Comparison of ENCODE assay signal across 9 cellular contexts in the genomic region with DNA sequence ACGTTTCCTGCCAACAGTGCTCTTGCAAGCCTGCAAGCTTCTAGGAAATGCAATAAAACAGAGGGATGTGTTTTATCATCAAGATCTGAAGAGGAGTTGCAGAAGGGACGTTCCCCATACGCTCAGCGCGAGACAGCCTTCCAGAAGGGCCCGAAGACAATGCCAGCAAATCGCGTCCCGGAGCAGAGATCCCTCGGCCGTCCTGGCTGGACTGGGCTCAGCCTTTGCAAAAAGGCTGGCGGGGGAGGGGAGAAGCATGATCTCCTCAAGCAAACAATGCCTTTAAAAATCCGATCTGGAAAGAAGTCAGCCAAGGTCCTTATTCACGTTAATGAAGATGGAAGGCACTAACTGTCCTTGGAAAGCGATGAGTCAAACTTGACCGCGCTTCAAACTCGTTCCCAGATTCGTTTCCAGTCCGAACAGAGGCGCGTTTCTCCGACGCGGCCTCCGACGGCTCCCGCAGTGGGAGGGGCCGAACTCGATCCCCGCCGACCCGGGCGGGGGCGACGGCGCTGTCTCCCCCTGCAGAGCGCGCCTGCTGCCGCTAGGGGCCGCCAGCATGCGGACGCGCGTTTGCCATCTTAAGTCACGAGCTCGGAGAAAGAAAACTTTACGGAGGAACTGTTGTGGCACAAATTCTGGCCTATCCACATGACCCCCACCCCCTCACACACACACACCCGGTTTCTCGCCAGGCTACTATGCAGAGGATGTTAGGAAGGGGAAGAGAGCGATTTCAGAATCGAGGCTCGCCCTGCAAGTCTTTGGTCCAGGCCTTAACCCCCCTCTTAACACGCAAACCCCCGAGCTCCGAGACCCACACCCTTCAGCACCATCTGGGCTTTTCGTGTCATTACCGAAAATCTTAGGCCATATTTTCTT. TPM values are rescaled to one million over a fixed set of nuclear protein-coding genes. Genes with fewer than 3 reads are reported as not detected.
DNase-seq lines count a peak whose midpoint lies in the region; ATAC-seq and TF ChIP-seq lines count a peak whose summit lies in the region.
"Had no signal": no experiment of that assay in that cellular context is flagged by ENCODE, and none has a peak within 500 bp of the region (broad histone marks: within the 10 kb centered on the region; RNA-seq: fewer than 3 reads in every experiment).

No MANE protein-coding gene starts in this region.

- intact Hi-C loops in mammary epithelial cell (cut with micrococcal nuclease): loop anchor here (1.0 to 10.0 kb wide), 10 partner anchors 325 to 1493 kb away; no protein-coding TSS in a partner anchor

- no peaks in the 10 kb centered on the region for H4K20me1 ChIP-seq in mammary epithelial cell (ENCODE audit: insufficient read depth, low read length)

- H3K4me3 ChIP-seq in mammary epithelial cell (replicated peaks in 1 of 3; ENCODE audit: insufficient read depth in 1 of 3, low read depth in 2 of 3, low read length in 3 of 3) (peak overlapping the region; percentile 32 to 65 (median 63)), skeletal muscle satellite cell (ENCODE audit: low read length) (peak overlapping the region; percentile 73)

- H3K9ac ChIP-seq in mammary epithelial cell (ENCODE audit: insufficient read depth, low read length) (peak overlapping the region; percentile 78), skeletal muscle satellite cell (ENCODE audit: low read depth, low read length) (peak overlapping the region; percentile 95)

- dilution Hi-C loops in mammary epithelial cell (cut with HindIII; ENCODE audit: low sequenced_read_pairs): loop anchor here (5.0 to 25.0 kb wide), 6 partner anchors 322 to 1397 kb away; partner anchors contain the start of gene LPP

- H3K36me3 ChIP-seq in mammary epithelial cell (ENCODE audit: insufficient read depth, low read length) (no peaks in the 10 kb centered on the region), skeletal muscle satellite cell (ENCODE audit: insufficient read depth, low read length) (no peaks in the 10 kb centered on the region)

- H2AFZ ChIP-seq in mammary epithelial cell (ENCODE audit: low read depth, low read length): peak overlapping the region; percentile 92

- no TSS peak for BruUV-seq in mammary epithelial cell (replicated peaks; lab: Mats Ljungman, UMichigan)

- ATAC-seq in GM19397 (IDR thresholded peaks at IDR 0.05; ENCODE audit: unreplicated experiment): peak; percentile 40
- no peak for ATAC-seq in HG03378 (IDR thresholded peaks at IDR 0.05; ENCODE audit: unreplicated experiment)

- H3K27me3 ChIP-seq in mammary epithelial cell (ENCODE audit: insufficient read depth, low read length) (no peaks in the 10 kb centered on the region), skeletal muscle satellite cell (ENCODE audit: control insufficient read depth, insufficient read depth, low read length) (no peaks in the 10 kb centered on the region)

- WGBS in mammary epithelial cell (ENCODE audit: low coverage, missing lambda C conversion rate): 3% methylated on average over 19 of the region's 58 CpGs

- H3K27ac ChIP-seq in C4-2B: peak overlapping the region; percentile 85
- peak overlapping the region; percentile 97 for H3K27ac ChIP-seq in VCaP
- H3K27ac ChIP-seq in mammary epithelial cell (ENCODE audit: insufficient read depth, low read depth, low read length): peak overlapping the region; percentile 91

- H3K9me3 ChIP-seq in mammary epithelial cell (replicated peaks; ENCODE audit: insufficient read depth, low read length) (no peaks in the 10 kb centered on the region), skeletal muscle satellite cell (replicated peaks; ENCODE audit: low read length) (no peaks in the 10 kb centered on the region)

- peaks cover 63% of the 10 kb centered on the region for H3K4me1 ChIP-seq in mammary epithelial cell (ENCODE audit: insufficient read depth, low read length)
- H3K4me1 ChIP-seq in skeletal muscle satellite cell (ENCODE audit: control insufficient read depth, insufficient read depth, low read length): peaks cover 67% of the 10 kb centered on the region

- peak; percentile 71 for DNase-seq in MV-4-11 (lab: John Stamatoyannopoulos, UW)
- peak; percentile 76 for DNase-seq in mammary epithelial cell
- peak; percentile 85 for DNase-seq in iPS-NIHi11 (ENCODE audit: low spot score)

- H3K4me2 ChIP-seq in mammary epithelial cell (ENCODE audit: insufficient read depth, low read depth, low read length) (peak overlapping the region; percentile 100), skeletal muscle satellite cell (ENCODE audit: low read length) (peak overlapping the region; percentile 94)

- CTCF ChIA-PET in mammary epithelial cell (lab: Charles Lee; ENCODE audit: low non-redundant PET): interaction anchor here (0.5 to 2.9 kb wide), 12 partner anchors 411 to 1528 kb away, joined by 3 to 24 read pairs (median 4); no protein-coding TSS in a partner anchor

- H3K79me2 ChIP-seq in mammary epithelial cell (ENCODE audit: insufficient read depth, low read length): peaks cover 86% of the 10 kb centered on the region

- in situ Hi-C loops in mammary epithelial cell (cut with MboI; ENCODE audit: low sequenced_read_pairs in 2 of 2): loop anchor here (5.0 to 25.0 kb wide), 13 partner anchors 305 to 1495 kb away; no protein-coding TSS in a partner anchor

- peak; percentile 94 for TF ChIP-seq CTCF in C4-2B (conservative IDR thresholded peaks at IDR 0.05)
- TF ChIP-seq CTCF in VCaP (conservative IDR thresholded peaks at IDR 0.05): peak; percentile 97
- TF ChIP-seq CTCF in mammary epithelial cell (conservative IDR thresholded peaks at IDR 0.05 in 1 of 2, IDR thresholded peaks at IDR 0.05 in 1 of 2; ENCODE audit: extremely low read depth in 1 of 2, insufficient read depth in 1 of 2, low read depth in 1 of 2, low read length in 2 of 2): peak; percentile 78 to 97

RNA-seq across cellular contexts. Expression of gene BCL6, which starts 5.5 kb away (rescaled TPM):
- 10 to 100 TPM; 14.0 to 26.8 TPM for total RNA-seq in mammary epithelial cell
- 3.9 TPM for polyA plus RNA-seq in mammary epithelial cell
- polyA minus RNA-seq in mammary epithelial cell: 8.4 TPM
- 18.3 and 25.6 TPM in 2 replicates for total RNA-seq in skeletal muscle satellite cell (2012; rRNA removed)

RNA-seq across cellular contexts. Expression of gene RTP2, which starts 37.4 kb away (rescaled TPM):
- total RNA-seq in mammary epithelial cell: not detected
- polyA plus RNA-seq in mammary epithelial cell: not detected
- polyA minus RNA-seq in mammary epithelial cell: not detected
- total RNA-seq in skeletal muscle satellite cell (2012; rRNA removed): not detected in 2 replicates
- total RNA-seq: activated CD8-positive, alpha-beta memory T cell treated with anti-CD3 and anti-CD28 coated beads for 36 hours had no signal
